In the genomic region with DNA sequence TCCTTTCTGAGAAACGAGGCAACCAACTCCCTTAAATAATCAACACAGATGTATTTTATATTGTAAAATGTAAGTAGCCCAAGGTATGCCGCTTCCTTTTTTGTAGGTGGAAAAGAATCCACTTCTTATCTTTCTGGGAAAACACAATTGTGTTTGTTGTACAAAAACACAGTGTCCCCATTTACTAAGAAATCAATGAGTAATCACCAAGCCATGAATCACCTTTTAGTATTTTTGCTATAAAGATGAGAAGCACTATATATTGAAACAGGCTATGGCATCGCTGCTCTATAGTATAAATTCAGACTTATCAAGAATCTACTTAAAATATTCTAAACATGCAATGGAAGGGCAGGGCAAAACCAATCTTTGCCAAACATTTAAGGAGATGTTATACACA, we compare ENCODE assay signal across 1 cellular context.
TF ChIP-seq lines count a peak whose summit lies in the region.

No MANE protein-coding gene starts in this region.

TF ChIP-seq in endothelial cell of umbilical vein, 7 proteins besides CTCF, POLR2A, EP300 and RAD21:
- TF ChIP-seq JUN (IDR thresholded peaks at IDR 0.05; ENCODE audit: borderline replicate concordance, insufficient read depth, insufficient read length, low read depth) (peak; percentile 63), POLR2AphosphoS5 (IDR thresholded peaks at IDR 0.05; ENCODE audit: insufficient read depth, low read depth, low read length) (peak; percentile 48), GATA2 (IDR thresholded peaks at IDR 0.05; ENCODE audit: insufficient read depth, insufficient read length, low read depth, low read length) (peak; percentile 55), FOS (IDR thresholded peaks at IDR 0.05; ENCODE audit: borderline replicate concordance, insufficient read depth, low read length) (peak; percentile 76), EZH2 (IDR thresholded peaks at IDR 0.05; ENCODE audit: borderline replicate concordance, low read depth, low read length, severe bottlenecking) (no peak), MYC (IDR thresholded peaks at IDR 0.05; ENCODE audit: low read depth, low read length) (no peak)
- TF ChIP-seq, protein P1, sequence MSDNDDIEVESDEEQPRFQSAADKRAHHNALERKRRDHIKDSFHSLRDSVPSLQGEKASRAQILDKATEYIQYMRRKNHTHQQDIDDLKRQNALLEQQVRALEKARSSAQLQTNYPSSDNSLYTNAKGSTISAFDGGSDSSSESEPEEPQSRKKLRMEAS (IDR thresholded peaks at IDR 0.05; ENCODE audit: insufficient read depth, insufficient read length) = no peak
